ENCODE assay signal across 9 cellular contexts in the genomic region with DNA sequence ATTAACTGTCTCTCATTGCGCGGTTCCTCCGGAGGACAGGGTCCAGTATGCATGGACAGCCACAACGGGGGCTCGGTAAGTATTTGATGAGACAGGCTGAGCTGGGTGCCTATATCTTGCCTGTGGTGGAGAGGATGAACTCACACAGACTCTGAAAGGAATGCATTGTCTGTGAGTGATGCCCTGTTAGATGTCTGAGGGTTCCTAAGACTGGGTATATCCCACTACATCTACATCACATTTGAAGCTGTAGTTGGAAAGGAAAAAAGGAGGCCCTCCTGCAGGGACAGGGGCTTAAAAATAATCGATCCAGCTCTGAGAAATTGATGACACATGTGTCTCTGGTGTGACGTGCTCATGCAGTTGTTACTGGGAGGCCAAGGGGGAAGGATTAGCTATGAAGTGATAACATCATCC. TPM values are rescaled to one million over a fixed set of nuclear protein-coding genes. Genes with fewer than 3 reads are reported as not detected.
DNase-seq lines count a peak whose midpoint lies in the region; TF ChIP-seq lines count a peak whose summit lies in the region.
"Had no signal": no experiment of that assay in that cellular context is flagged by ENCODE, and none has a peak within 500 bp of the region (broad histone marks: within the 10 kb centered on the region; RNA-seq: fewer than 3 reads in every experiment).

No MANE protein-coding gene starts in this region.

- BruUV-seq in MCF 10A (replicated peaks; lab: Mats Ljungman, UMichigan) = TSS peak; percentile 24

- H3K4me3 Mint-ChIP-seq in MCF 10A (ENCODE audit: unreplicated experiment) (peak overlapping the region; percentile 71), osteocyte (ENCODE audit: unreplicated experiment) (peak overlapping the region; percentile 88)

- H3K27me3 Mint-ChIP-seq in MCF 10A (ENCODE audit: insufficient read depth, unreplicated experiment) = no peaks in the 10 kb centered on the region
- H3K27me3 Mint-ChIP-seq in osteocyte (ENCODE audit: unreplicated experiment) = no peaks in the 10 kb centered on the region

- DNase-seq in COLO829 (ENCODE audit: low spot score) = peak; percentile 82
- peak; percentile 36 for DNase-seq in NCI-H226
- no peak for DNase-seq in MCF 10A (ENCODE audit: unreplicated experiment)
- DNase-seq in osteocyte (ENCODE audit: extremely low spot score, unreplicated experiment) = no peak
- no peak for DNase-seq in SHP77 (lab: John Stamatoyannopoulos, UW)
- no peak for DNase-seq in GM13976 (ENCODE audit: low spot score)
- DNase-seq in stimulated activated CD4-positive, alpha-beta T cell treated with anti-CD3 and anti-CD28 coated beads, Interleukin-12 subunit alpha, Interleukin-12 subunit beta, amount 100 ng/mL, for 4 hours = no peak
- no peak for DNase-seq in cerebellar nuclear complex (lab: John Stamatoyannopoulos, UW)
- DNase-seq: NCI-H1048 had no signal

- POLR2A ChIA-PET in MCF 10A (lab: Yijun Ruan, JAX) = interaction anchor here (0.7 to 1.8 kb wide), 9 partner anchors 10 to 64 kb away, joined by 3 to 5 read pairs (median 4); no protein-coding TSS in a partner anchor

- no peak for TF ChIP-seq CTCF in MCF 10A (IDR thresholded peaks at IDR 0.05; ENCODE audit: unreplicated experiment)
- TF ChIP-seq CTCF in osteocyte (IDR thresholded peaks at IDR 0.05) = no peak
- no peak for TF ChIP-seq CTCF in GM13976 (IDR thresholded peaks at IDR 0.05; ENCODE audit: borderline replicate concordance, control extremely low read depth, extremely low read depth, insufficient read depth, missing control alignments)

- intact Hi-C loops in MCF 10A (cut with micrococcal nuclease) = no loop called here

- CTCF ChIA-PET in MCF 10A (lab: Yijun Ruan, JAX) = interaction anchor here (0.8 to 5.7 kb wide), 4 partner anchors 23 to 126 kb away, joined by 3 to 37 read pairs (median 14); no protein-coding TSS in a partner anchor

- no peak overlapping the region for H3K27ac Mint-ChIP-seq in MCF 10A (ENCODE audit: low read depth, unreplicated experiment)
- peak overlapping the region; percentile 83 for H3K27ac Mint-ChIP-seq in osteocyte (ENCODE audit: unreplicated experiment)

- H3K4me1 Mint-ChIP-seq in MCF 10A (ENCODE audit: insufficient read depth, unreplicated experiment) (peaks cover 24% of the 10 kb centered on the region), osteocyte (ENCODE audit: unreplicated experiment) (peaks cover 73% of the 10 kb centered on the region)

- no peaks in the 10 kb centered on the region for H3K9me3 Mint-ChIP-seq in MCF 10A (ENCODE audit: unreplicated experiment)
- no peaks in the 10 kb centered on the region for H3K9me3 Mint-ChIP-seq in osteocyte (ENCODE audit: unreplicated experiment)

- in situ Hi-C loops in GM13976 (cut with MboI; ENCODE audit: low sequenced_read_pairs, unreplicated experiment) = no loop called here

- H3K36me3 Mint-ChIP-seq in MCF 10A (ENCODE audit: insufficient read depth, unreplicated experiment) = no peaks in the 10 kb centered on the region
- peaks cover 1% of the 10 kb centered on the region for H3K36me3 Mint-ChIP-seq in osteocyte (ENCODE audit: unreplicated experiment)

RNA-seq across cellular contexts. Expression of gene ADARB1, which starts 1.9 kb away (rescaled TPM):
- total RNA-seq in MCF 10A (2022) (18.1 and 19.4 TPM in 2 replicates), osteocyte (126 and 130 TPM in 2 replicates)

Comparison
In these comparisons a context has a peak if more than half of its experiments do, and no peak if none do; other contexts are left out.
1. DNase-seq: peak in COLO829 (single experiment) and NCI-H226 (single experiment); none in MCF 10A (single experiment), osteocyte (single experiment), SHP77 (0 of 2), GM13976 (single experiment), stimulated activated CD4-positive, alpha-beta T cell treated with anti-CD3 and anti-CD28 coated beads, Interleukin-12 subunit alpha, Interleukin-12 subunit beta, amount 100 ng/mL, for 4 hours (single experiment) and cerebellar nuclear complex (0 of 2).